In genomic region chr10:69451784-69452251, GRCh38 we compare ENCODE assay signal across 8 cellular contexts. TPM values are rescaled to one million over a fixed set of nuclear protein-coding genes. Genes with fewer than 3 reads are reported as not detected.
DNase-seq lines count a peak whose midpoint lies in the region; ATAC-seq and TF ChIP-seq lines count a peak whose summit lies in the region.

No MANE protein-coding gene starts in this region.

- TF ChIP-seq CTCF in astrocyte of the cerebellum (IDR thresholded peaks at IDR 0.05; ENCODE audit: low read depth, low read length, missing control alignments): no peak
- TF ChIP-seq CTCF in suprapubic skin (IDR thresholded peaks at IDR 0.05): no peak

- H3K9me3 ChIP-seq in suprapubic skin: no peaks in the 10 kb centered on the region

- 39% methylated on average over 11 of the region's 38 CpGs for WGBS in suprapubic skin

- H3K27me3 ChIP-seq in suprapubic skin: peaks cover 8% of the 10 kb centered on the region

- H3K4me3 ChIP-seq in Jurkat, Clone E6-1 (ENCODE audit: low read length): peak overlapping the region; percentile 63
- H3K4me3 ChIP-seq in astrocyte of the cerebellum (ENCODE audit: low read depth, low read length): peak overlapping the region; percentile 46
- H3K4me3 ChIP-seq in suprapubic skin: peak overlapping the region; percentile 69

- no peaks in the 10 kb centered on the region for H3K36me3 ChIP-seq in suprapubic skin

- peak; percentile 25 for DNase-seq in ELR (ENCODE audit: low read depth)
- no peak for DNase-seq in Jurkat, Clone E6-1 (ENCODE audit: low read depth, low spot score)
- DNase-seq in astrocyte of the cerebellum (ENCODE audit: low read depth): no peak
- peak; percentile 56 for DNase-seq in kidney tubule cell (ENCODE audit: low spot score)
- DNase-seq in suprapubic skin (ENCODE audit: low spot score in 2 of 2): peak in 1 of 2 donors; percentile 57
- DNase-seq in AG08396 (ENCODE audit: low spot score): no peak
- no peak for DNase-seq in GM19238 (ENCODE audit: insufficient read length, low spot score)

- TF ChIP-seq POLR2A in suprapubic skin (IDR thresholded peaks at IDR 0.05): no peak

- in situ Hi-C loops in astrocyte of the cerebellum (cut with HindIII; ENCODE audit: low sequenced_read_pairs): no loop called here

- TF ChIP-seq EP300 in suprapubic skin (IDR thresholded peaks at IDR 0.05): no peak

- H3K27ac ChIP-seq in suprapubic skin: peak overlapping the region; percentile 59

- no peak for ATAC-seq in GM18517 (IDR thresholded peaks at IDR 0.05; ENCODE audit: unreplicated experiment)

- peaks cover 58% of the 10 kb centered on the region for H3K4me1 ChIP-seq in suprapubic skin

RNA-seq across cellular contexts. Expression of gene TSPAN15, which starts 0.6 kb away (rescaled TPM):
- polyA plus RNA-seq in Jurkat, Clone E6-1 (2012; ENCODE audit: insufficient read depth, insufficient read length): 21.3 TPM
- 10 to 100 TPM in 2 of 4 donors, 1 to 10 TPM in 2; 4.0 to 18.1 (median 11.7) TPM for total RNA-seq in suprapubic skin

RNA-seq across cellular contexts. Expression of gene TACR2, which starts 35.1 kb away (rescaled TPM):
- polyA plus RNA-seq in Jurkat, Clone E6-1 (2012; ENCODE audit: insufficient read depth, insufficient read length): not detected
- 1 to 10 TPM in 1 of 4 donors, under 1 TPM in 3; 0.25 to 1.2 (median 0.63) TPM for total RNA-seq in suprapubic skin

Comparison
In these comparisons a context has a peak if more than half of its experiments do, and no peak if none do; other contexts are left out.
1. DNase-seq: peak in ELR (single experiment) and kidney tubule cell (single experiment); none in Jurkat, Clone E6-1 (single experiment), astrocyte of the cerebellum (single experiment), AG08396 (single experiment) and GM19238 (single experiment).
2. Peak in every context shown above with its lines, with median percentiles within 50 percentile points of each other: H3K4me3 ChIP-seq.